Comparison of ENCODE assay signal across 17 cellular contexts in genomic region chr16:52741386-52741785, GRCh38.
"Had no signal": no experiment of that assay in that cellular context is flagged by ENCODE, and none has a peak within 500 bp of the region (broad histone marks: within the 10 kb centered on the region; RNA-seq: fewer than 3 reads in every experiment).

No MANE protein-coding gene starts in this region.

- H3K4me1 Mint-ChIP-seq: activated CD8-positive, alpha-beta memory T cell treated with anti-CD3 and anti-CD28 coated beads, Interleukin-2, amount 10 ng/mL, durations not matched to agents 7 days and 5 days; activated naive CD4-positive, alpha-beta T cell treated with anti-CD3 and anti-CD28 coated beads, Interleukin-2, amount 50 U/mL, for 24 hours; T-cell had no signal

- H3K27ac Mint-ChIP-seq: activated CD8-positive, alpha-beta memory T cell treated with anti-CD3 and anti-CD28 coated beads, Interleukin-2, amount 10 ng/mL, durations not matched to agents 7 days and 5 days; activated naive CD4-positive, alpha-beta T cell treated with anti-CD3 and anti-CD28 coated beads, Interleukin-2, amount 50 U/mL, for 24 hours; activated T-cell treated with anti-CD3 and anti-CD28 coated beads, Interleukin-2, amount 50 U/mL, for 24 hours; T-cell had no signal

- DNase-seq: activated CD4-positive, alpha-beta T cell treated with anti-CD3 and anti-CD28 coated beads, Interleukin-2, amount 50 U/mL, for 48 hours; activated CD4-positive, CD25-positive, alpha-beta regulatory T cell treated with anti-CD3 and anti-CD28 coated beads, Interleukin-2, amount 50 U/mL, for 72 hours; activated CD8-positive, alpha-beta memory T cell treated with anti-CD3 and anti-CD28 coated beads, Interleukin-2, amount 10 ng/mL, durations not matched to agents 7 days and 5 days; activated effector memory CD4-positive, alpha-beta T cell treated with anti-CD3 and anti-CD28 coated beads, Interleukin-2, amount 50 U/mL, for 16 hours; activated T-cell treated with anti-CD3 and anti-CD28 coated beads, Interleukin-2, amount 50 U/mL, for 24 hours; caudate nucleus; colonic mucosa; esophagus squamous epithelium; stimulated activated CD4-positive, alpha-beta T cell treated with anti-CD3 and anti-CD28 coated beads, Interleukin-12 subunit alpha, Interleukin-12 subunit beta, amount 100 ng/mL, for 4 hours; stimulated activated CD4-positive, alpha-beta T cell treated with anti-CD3 and anti-CD28 coated beads, Interleukin-2, amount 100 ng/mL, for 24 hours; T-cell; T-helper 9 cell; upper lobe of right lung had no signal

- H3K36me3 Mint-ChIP-seq: activated CD8-positive, alpha-beta memory T cell treated with anti-CD3 and anti-CD28 coated beads, Interleukin-2, amount 10 ng/mL, durations not matched to agents 7 days and 5 days; activated naive CD4-positive, alpha-beta T cell treated with anti-CD3 and anti-CD28 coated beads, Interleukin-2, amount 50 U/mL, for 24 hours; T-cell had no signal

- H3K36me3 ChIP-seq: colonic mucosa, esophagus squamous epithelium, neutrophil, thoracic aorta, upper lobe of right lung had no signal

- ATAC-seq: activated CD8-positive, alpha-beta memory T cell treated with anti-CD3 and anti-CD28 coated beads, Interleukin-2, amount 10 ng/mL, durations not matched to agents 7 days and 5 days; left lobe of liver; T-cell; upper lobe of right lung had no signal

- H3K27ac ChIP-seq: colonic mucosa, esophagus squamous epithelium, neutrophil, thoracic aorta, upper lobe of right lung had no signal

- H3K4me3 Mint-ChIP-seq: activated CD8-positive, alpha-beta memory T cell treated with anti-CD3 and anti-CD28 coated beads, Interleukin-2, amount 10 ng/mL, durations not matched to agents 7 days and 5 days; activated naive CD4-positive, alpha-beta T cell treated with anti-CD3 and anti-CD28 coated beads, Interleukin-2, amount 50 U/mL, for 24 hours; activated T-cell treated with anti-CD3 and anti-CD28 coated beads, Interleukin-2, amount 50 U/mL, for 24 hours; T-cell had no signal

- H3K9me3 ChIP-seq: colonic mucosa, esophagus squamous epithelium, neutrophil, thoracic aorta, upper lobe of right lung had no signal

- H3K27me3 ChIP-seq: colonic mucosa, neutrophil, upper lobe of right lung had no signal

- H3K4me3 ChIP-seq: colonic mucosa, esophagus squamous epithelium, thoracic aorta, upper lobe of right lung had no signal

- H3K27me3 Mint-ChIP-seq: activated CD8-positive, alpha-beta memory T cell treated with anti-CD3 and anti-CD28 coated beads, Interleukin-2, amount 10 ng/mL, durations not matched to agents 7 days and 5 days; activated naive CD4-positive, alpha-beta T cell treated with anti-CD3 and anti-CD28 coated beads, Interleukin-2, amount 50 U/mL, for 24 hours; activated T-cell treated with anti-CD3 and anti-CD28 coated beads, Interleukin-2, amount 50 U/mL, for 24 hours; T-cell had no signal

- H3K4me1 ChIP-seq: colonic mucosa, esophagus squamous epithelium, upper lobe of right lung had no signal
